ENCODE assay signal across 1 cellular context in genomic region chr10:132503581-132504421, GRCh38.
TF ChIP-seq lines count a peak whose summit lies in the region.

No MANE protein-coding gene starts in this region.

TF ChIP-seq in WTC11, 78 proteins besides CTCF, POLR2A, EP300 and RAD21 (continued from another document):
- TF ChIP-seq ZNF532 (CRISPR knock-in tag; IDR thresholded peaks at IDR 0.05; ENCODE audit: borderline replicate concordance) = no peak
